In genomic region chr13:53953205-53953604, GRCh38 we compare ENCODE assay signal across 21 cellular contexts.
"Had no signal": no experiment of that assay in that cellular context is flagged by ENCODE, and none has a peak within 500 bp of the region (broad histone marks: within the 10 kb centered on the region; RNA-seq: fewer than 3 reads in every experiment).

No MANE protein-coding gene starts in this region.

- H3K4me1 Mint-ChIP-seq: activated CD4-positive, alpha-beta T cell treated with anti-CD3 and anti-CD28 coated beads for 36 hours; activated naive CD8-positive, alpha-beta T cell treated with anti-CD3 and anti-CD28 coated beads, Interleukin-2, amount 10 ng/mL, durations not matched to agents 7 days and 5 days; activated T-helper 17 cell treated with anti-CD3 and anti-CD28 coated beads, Interleukin-2, amount 50 U/mL, for 72 hours; natural killer cell; stimulated activated effector memory CD8-positive, alpha-beta T cell treated with anti-CD3 and anti-CD28 coated beads, Interleukin-12 subunit alpha, Interleukin-12 subunit beta, amount 100 ng/mL, for 72 hours; WTC11 had no signal

- H3K27me3 Mint-ChIP-seq: activated CD4-positive, alpha-beta T cell treated with anti-CD3 and anti-CD28 coated beads for 36 hours; activated naive CD8-positive, alpha-beta T cell treated with anti-CD3 and anti-CD28 coated beads, Interleukin-2, amount 10 ng/mL, durations not matched to agents 7 days and 5 days; activated T-helper 17 cell treated with anti-CD3 and anti-CD28 coated beads, Interleukin-2, amount 50 U/mL, for 72 hours had no signal

- H3K36me3 Mint-ChIP-seq: activated naive CD8-positive, alpha-beta T cell treated with anti-CD3 and anti-CD28 coated beads, Interleukin-2, amount 10 ng/mL, durations not matched to agents 7 days and 5 days; natural killer cell; stimulated activated effector memory CD8-positive, alpha-beta T cell treated with anti-CD3 and anti-CD28 coated beads, Interleukin-12 subunit alpha, Interleukin-12 subunit beta, amount 100 ng/mL, for 72 hours; WTC11 had no signal

- H3K27me3 ChIP-seq: body of pancreas, foreskin keratinocyte, neutrophil, pancreas had no signal

- H3K36me3 ChIP-seq: neutrophil, pancreas, thoracic aorta had no signal

- H3K27ac ChIP-seq: body of pancreas, foreskin keratinocyte, neutrophil, pancreas, thoracic aorta had no signal

- H3K9me3 ChIP-seq: body of pancreas, neutrophil, pancreas, thoracic aorta had no signal

- H3K4me3 ChIP-seq: body of pancreas, lung, pancreas, thoracic aorta had no signal

- H3K4me3 Mint-ChIP-seq: activated CD4-positive, alpha-beta T cell treated with anti-CD3 and anti-CD28 coated beads for 36 hours; activated naive CD8-positive, alpha-beta T cell treated with anti-CD3 and anti-CD28 coated beads, Interleukin-2, amount 10 ng/mL, durations not matched to agents 7 days and 5 days; activated T-helper 17 cell treated with anti-CD3 and anti-CD28 coated beads, Interleukin-2, amount 50 U/mL, for 72 hours; natural killer cell; stimulated activated effector memory CD8-positive, alpha-beta T cell treated with anti-CD3 and anti-CD28 coated beads, Interleukin-12 subunit alpha, Interleukin-12 subunit beta, amount 100 ng/mL, for 72 hours; WTC11 had no signal

- ATAC-seq: activated CD4-positive, alpha-beta T cell treated with anti-CD3 and anti-CD28 coated beads for 36 hours; activated T-helper 17 cell treated with anti-CD3 and anti-CD28 coated beads, Interleukin-2, amount 50 U/mL, for 72 hours; body of pancreas; foreskin keratinocyte; left colon; natural killer cell; sciatic nerve; stimulated activated effector memory CD8-positive, alpha-beta T cell treated with anti-CD3 and anti-CD28 coated beads, Interleukin-12 subunit alpha, Interleukin-12 subunit beta, amount 100 ng/mL, for 72 hours; WTC11 had no signal

- DNase-seq: activated CD4-positive, alpha-beta T cell treated with anti-CD3 and anti-CD28 coated beads for 36 hours; activated CD4-positive, alpha-beta T cell treated with anti-CD3 and anti-CD28 coated beads, Interleukin-2, amount 50 U/mL, for 48 hours; activated naive CD4-positive, alpha-beta T cell treated with Interleukin-2 at 50 U/mL for 16 hours; activated naive CD8-positive, alpha-beta T cell treated with anti-CD3 and anti-CD28 coated beads, Interleukin-2, amount 10 ng/mL, durations not matched to agents 7 days and 5 days; amygdala; body of pancreas; central memory CD4-positive, alpha-beta T cell; foreskin keratinocyte; hypothalamus; islet precursor cell; natural killer cell; pancreas; stimulated activated CD4-positive, alpha-beta T cell treated with anti-CD3 and anti-CD28 coated beads, Interleukin-4, amount 100 ng/mL, for 24 hours had no signal
